19 cellular contexts compared by ENCODE assay signal in genomic region chr13:51175639-51176038, GRCh38. TPM values are rescaled to one million over a fixed set of nuclear protein-coding genes. Genes with fewer than 3 reads are reported as not detected.
A peak's percentile ranks its signal among the peaks of the same experiment; 100 is the strongest.
DNase-seq lines count a peak whose midpoint lies in the region; ATAC-seq and TF ChIP-seq lines count a peak whose summit lies in the region.
"Had no signal": no experiment of that assay in that cellular context is flagged by ENCODE, and none has a peak within 500 bp of the region (broad histone marks: within the 10 kb centered on the region; RNA-seq: fewer than 3 reads in every experiment).

No MANE protein-coding gene starts in this region.

- ATAC-seq in GM23338 = no peak
- ATAC-seq in left lung = no peak
- ATAC-seq: GM12878, HCT116, K562 had no signal

- H4K8ac ChIP-seq in mesendoderm (ENCODE audit: low read depth, low read length) = no peak overlapping the region

- H2BK15ac ChIP-seq in mesendoderm (replicated peaks; ENCODE audit: low read depth) = no peak overlapping the region

- DNase-seq in GM23338 (ENCODE audit: low spot score) = no peak
- DNase-seq in esophagus muscularis mucosa (ENCODE audit: extremely low spot score) = peak; percentile 14
- no peak for DNase-seq in mesendoderm
- DNase-seq in activated naive CD4-positive, alpha-beta T cell treated with anti-CD3 and anti-CD28 coated beads, Interleukin-2, amount 10 ng/mL, durations not matched to agents 7 days and 5 days = no peak
- DNase-seq in left lung = no peak
- DNase-seq in type B pancreatic cell (ENCODE audit: extremely low spot score, unreplicated experiment) = no peak
- DNase-seq in anterior cingulate cortex (lab: John Stamatoyannopoulos, UW) = no peak
- DNase-seq: 8988T; CD4-positive, alpha-beta memory T cell; DMS153; DMS79 treated with DMSO at 0.1 percent for 48 hours; HFFc6; IMR-90 had no signal

- H2AK5ac ChIP-seq in mesendoderm (ENCODE audit: low read length) = no peak overlapping the region

- H3K9me2 ChIP-seq in GM23338 (ENCODE audit: insufficient read depth) = no peaks in the 10 kb centered on the region

- peak overlapping the region; percentile 22 for H3K56ac ChIP-seq in mesendoderm (ENCODE audit: low read length)

- peak overlapping the region; percentile 38; the same call in 1 of the 2 replicates for H3K9ac ChIP-seq in HUES64 (ENCODE audit: low read depth, low read length)
- peak overlapping the region; percentile 69 for H3K9ac ChIP-seq in mesendoderm (ENCODE audit: low read length)
- H3K9ac ChIP-seq: BLaER1 had no signal

- H3K9me3 ChIP-seq in HUES64 (ENCODE audit: insufficient read depth, low read depth, low read length) = no peaks in the 10 kb centered on the region
- no peaks in the 10 kb centered on the region for H3K9me3 ChIP-seq in esophagus muscularis mucosa
- no peaks in the 10 kb centered on the region for H3K9me3 ChIP-seq in left lung

- WGBS in HUES64 = 55% methylated on average over 1 of the region's 1 CpG
- 44% methylated on average over 1 of the region's 1 CpG for WGBS in esophagus muscularis mucosa
- WGBS in mesendoderm (ENCODE audit: extremely low coverage, insufficient coverage, low lambda C conversion rate) = no CpG with 5 or more reads among the region's 1 CpG

- no peaks in the 10 kb centered on the region for H3K27me3 ChIP-seq in GM23338 (ENCODE audit: insufficient read depth)
- H3K27me3 ChIP-seq in HUES64 (ENCODE audit: insufficient read depth, low read length) = peaks cover 2% of the 10 kb centered on the region; the same call in 1 of the 2 replicates
- H3K27me3 ChIP-seq in esophagus muscularis mucosa = peaks cover 0 to 2% (median 0%) of the 10 kb centered on the region in 4 donors
- H3K27me3 ChIP-seq in mesendoderm (ENCODE audit: insufficient read depth, low read length, poor library complexity) = no peaks in the 10 kb centered on the region
- H3K27me3 ChIP-seq in left lung = no peaks in the 10 kb centered on the region
- H3K27me3 ChIP-seq: BLaER1 had no signal

- H2BK5ac ChIP-seq in mesendoderm (ENCODE audit: low read length) = no peak overlapping the region

- no peak overlapping the region for H3K23ac ChIP-seq in mesendoderm (ENCODE audit: low read length)

- H3K27ac ChIP-seq in GM23338 (ENCODE audit: low read depth) = peak overlapping the region; percentile 100
- peak overlapping the region; percentile 90 for H3K27ac ChIP-seq in HUES64 (ENCODE audit: low read depth, low read length)
- H3K27ac ChIP-seq in esophagus muscularis mucosa (replicated peaks in 1 of 4) = no peak overlapping the region
- peak overlapping the region; percentile 41 for H3K27ac ChIP-seq in mesendoderm (ENCODE audit: low read depth, low read length)
- H3K27ac ChIP-seq in left lung = no peak overlapping the region
- H3K27ac ChIP-seq: BLaER1 had no signal

- H3K4me1 Mint-ChIP-seq in GM23338 = peaks cover 70% of the 10 kb centered on the region
- no peaks in the 10 kb centered on the region for H3K4me1 Mint-ChIP-seq in activated naive CD4-positive, alpha-beta T cell treated with anti-CD3 and anti-CD28 coated beads, Interleukin-2, amount 10 ng/mL, durations not matched to agents 7 days and 5 days
- no peaks in the 10 kb centered on the region for H3K4me1 Mint-ChIP-seq in type B pancreatic cell (ENCODE audit: unreplicated experiment)
- H3K4me1 Mint-ChIP-seq: CD4-positive, alpha-beta memory T cell had no signal

- H4K20me1 ChIP-seq in GM23338 (replicated peaks; ENCODE audit: insufficient read depth) = peaks cover 29% of the 10 kb centered on the region
- H4K20me1 ChIP-seq: BLaER1 had no signal

- intact Hi-C loops in esophagus muscularis mucosa (cut with DNase I) = no loop called here
- intact Hi-C loops in left lung (cut with DNase I) = no loop called here

- H3K4me2 ChIP-seq in GM23338 = peak overlapping the region; percentile 75
- no peak overlapping the region for H3K4me2 ChIP-seq in mesendoderm (ENCODE audit: low read length)
- H3K4me2 ChIP-seq: BLaER1 had no signal

- no peak for TF ChIP-seq POLR2A in esophagus muscularis mucosa (IDR thresholded peaks at IDR 0.05; ENCODE audit: low read depth)

- peaks cover 3% of the 10 kb centered on the region for H3K79me1 ChIP-seq in mesendoderm (ENCODE audit: low read length)

- CTCF ChIA-PET in activated naive CD4-positive, alpha-beta T cell treated with anti-CD3 and anti-CD28 coated beads, Interleukin-2, amount 10 ng/mL, durations not matched to agents 7 days and 5 days (lab: Charles Lee) = no interaction called here

- no peak overlapping the region for H2BK120ac ChIP-seq in mesendoderm (ENCODE audit: low read depth, low read length)

- H2AFZ ChIP-seq in GM23338 = no peak overlapping the region

- no peak overlapping the region for H3K4ac ChIP-seq in mesendoderm (ENCODE audit: low read depth, low read length)

- TF ChIP-seq EP300 in esophagus muscularis mucosa (IDR thresholded peaks at IDR 0.05) = no peak

- H3K27ac Mint-ChIP-seq in GM23338 (peak overlapping the region; percentile 93), type B pancreatic cell (no peak overlapping the region)
- no peak overlapping the region for H3K27ac Mint-ChIP-seq in activated naive CD4-positive, alpha-beta T cell treated with anti-CD3 and anti-CD28 coated beads, Interleukin-2, amount 10 ng/mL, durations not matched to agents 7 days and 5 days
- H3K27ac Mint-ChIP-seq: CD14-positive monocyte; CD4-positive, alpha-beta memory T cell; HFFc6 had no signal

- H3K4me1 ChIP-seq in GM23338 (ENCODE audit: insufficient read depth) = peaks cover 68% of the 10 kb centered on the region
- H3K4me1 ChIP-seq in HUES64 (ENCODE audit: insufficient read depth, low read length) = peaks cover 11% of the 10 kb centered on the region
- H3K4me1 ChIP-seq in esophagus muscularis mucosa = no peaks in the 10 kb centered on the region
- H3K4me1 ChIP-seq in mesendoderm (ENCODE audit: control insufficient read depth, low read depth, low read length) = peaks cover 4% of the 10 kb centered on the region
- H3K4me1 ChIP-seq in left lung = no peaks in the 10 kb centered on the region
- H3K4me1 ChIP-seq: BLaER1 had no signal

- H3K4me3 Mint-ChIP-seq in GM23338 = peak overlapping the region; percentile 100
- no peak overlapping the region for H3K4me3 Mint-ChIP-seq in activated naive CD4-positive, alpha-beta T cell treated with anti-CD3 and anti-CD28 coated beads, Interleukin-2, amount 10 ng/mL, durations not matched to agents 7 days and 5 days
- H3K4me3 Mint-ChIP-seq in type B pancreatic cell = no peak overlapping the region
- H3K4me3 Mint-ChIP-seq: CD14-positive monocyte; CD4-positive, alpha-beta memory T cell; HFFc6 had no signal

- TF ChIP-seq CTCF in GM23338 (conservative IDR thresholded peaks at IDR 0.05; ENCODE audit: low read depth in 2 of 2) (no peak), esophagus muscularis mucosa (IDR thresholded peaks at IDR 0.05) (no peak), left lung (IDR thresholded peaks at IDR 0.05) (no peak), type B pancreatic cell (conservative IDR thresholded peaks at IDR 0.05) (no peak)

- H3K27me3 Mint-ChIP-seq in GM23338 (ENCODE audit: insufficient read depth, low read depth, poor library complexity) (peaks cover 50% of the 10 kb centered on the region), type B pancreatic cell (peaks cover 62% of the 10 kb centered on the region)
- peaks cover 23% of the 10 kb centered on the region for H3K27me3 Mint-ChIP-seq in activated naive CD4-positive, alpha-beta T cell treated with anti-CD3 and anti-CD28 coated beads, Interleukin-2, amount 10 ng/mL, durations not matched to agents 7 days and 5 days

- no peak overlapping the region for H4K5ac ChIP-seq in mesendoderm (ENCODE audit: low read length)

- no peak overlapping the region for H3K18ac ChIP-seq in mesendoderm (ENCODE audit: low read length)

- H3K79me2 ChIP-seq in GM23338 (replicated peaks; ENCODE audit: insufficient read depth) (peaks cover 56% of the 10 kb centered on the region), mesendoderm (ENCODE audit: control insufficient read depth, insufficient read depth, low read length) (peaks cover 16% of the 10 kb centered on the region)

- H3K36me3 Mint-ChIP-seq in GM23338 (ENCODE audit: low read depth) = peaks cover 97% of the 10 kb centered on the region
- H3K36me3 Mint-ChIP-seq in activated naive CD4-positive, alpha-beta T cell treated with anti-CD3 and anti-CD28 coated beads, Interleukin-2, amount 10 ng/mL, durations not matched to agents 7 days and 5 days = no peaks in the 10 kb centered on the region
- no peaks in the 10 kb centered on the region for H3K36me3 Mint-ChIP-seq in type B pancreatic cell
- H3K36me3 Mint-ChIP-seq: CD14-positive monocyte; CD4-positive, alpha-beta memory T cell had no signal

- peaks cover 79% of the 10 kb centered on the region for H3K36me3 ChIP-seq in GM23338 (ENCODE audit: insufficient read depth)
- H3K36me3 ChIP-seq in HUES64 (ENCODE audit: insufficient read depth, low read length) = peaks cover 75% of the 10 kb centered on the region
- H3K36me3 ChIP-seq in esophagus muscularis mucosa = no peaks in the 10 kb centered on the region
- H3K36me3 ChIP-seq in mesendoderm (ENCODE audit: control insufficient read depth, insufficient read depth, low read length) = peaks cover 14% of the 10 kb centered on the region
- no peaks in the 10 kb centered on the region for H3K36me3 ChIP-seq in left lung
- H3K36me3 ChIP-seq: BLaER1 had no signal

- H3F3A ChIP-seq in GM23338 (replicated peaks; ENCODE audit: low read depth) = peaks cover 64% of the 10 kb centered on the region

- H3K4me3 ChIP-seq in GM23338 (peak overlapping the region; percentile 59), HUES64 (ENCODE audit: low read length) (0 out of 2 replicates have a peak overlapping the region, but pooled peaks have one; percentile 28), esophagus muscularis mucosa (no peak overlapping the region), mesendoderm (ENCODE audit: low read length) (no peak overlapping the region), left lung (no peak overlapping the region)
- H3K4me3 ChIP-seq: BLaER1, GM12878, K562 had no signal

- peaks cover 11% of the 10 kb centered on the region; the same call in 2 of the 3 replicates for H3K9me3 Mint-ChIP-seq in GM23338
- no peaks in the 10 kb centered on the region for H3K9me3 Mint-ChIP-seq in activated naive CD4-positive, alpha-beta T cell treated with anti-CD3 and anti-CD28 coated beads, Interleukin-2, amount 10 ng/mL, durations not matched to agents 7 days and 5 days
- H3K9me3 Mint-ChIP-seq in type B pancreatic cell = peaks cover 5% of the 10 kb centered on the region
- H3K9me3 Mint-ChIP-seq: HFFc6 had no signal

TF ChIP-seq in GM23338, 12 proteins besides CTCF, POLR2A, EP300 and RAD21 (continues in another document):
- TF ChIP-seq EZH2phosphoT487 (IDR thresholded peaks at IDR 0.05; ENCODE audit: unreplicated experiment) = no peak

RNA-seq across cellular contexts. Expression of gene FAM124A, which starts 46.6 kb away (rescaled TPM):
- 84.1 and 109 TPM in 2 replicates for total RNA-seq in GM23338 (2014; rRNA removed; shearing (Covaris generic))
- 35.9 and 37.7 TPM in 2 replicates for polyA plus RNA-seq in GM23338 (2016; fragmentation: Nextera tagmentation; extraction: Ambion mirVana)
- 27.6 TPM for polyA plus RNA-seq in HUES64 (2013, experiment 1 of 2)
- 23.3 TPM for polyA plus RNA-seq in HUES64 (2013, experiment 2 of 2)
- total RNA-seq in esophagus muscularis mucosa = 10 to 100 TPM; 17.0 to 30.3 (median 21.0) TPM
- polyA plus RNA-seq in mesendoderm (2013, experiment 1 of 2) = 10.9 TPM
- 11.2 TPM for polyA plus RNA-seq in mesendoderm (2013, experiment 2 of 2)
- total RNA-seq in left lung = 1 to 10 TPM; 2.4 to 4.1 TPM
- 0.76 and 4.5 TPM in 2 replicates for total RNA-seq in type B pancreatic cell (ENCODE audit: low replicate concordance)
- total RNA-seq: CD4-positive, alpha-beta memory T cell; GM12878; HFFc6; IMR-90; K562 had no signal
- polyA plus RNA-seq: CD4-positive, alpha-beta memory T cell; GM12878; K562 had no signal

Comparison
In these comparisons a context has a peak if more than half of its experiments do, and no peak if none do; other contexts are left out.
1. H3K27ac ChIP-seq: peak in GM23338 (single experiment), HUES64 (single experiment) and mesendoderm (single experiment); none in esophagus muscularis mucosa (0 of 4) and left lung (0 of 2).
2. H3K4me3 ChIP-seq: peak in GM23338 (single experiment) and HUES64 (single experiment); none in esophagus muscularis mucosa (0 of 4), mesendoderm (single experiment) and left lung (0 of 2).